In the genomic region with DNA sequence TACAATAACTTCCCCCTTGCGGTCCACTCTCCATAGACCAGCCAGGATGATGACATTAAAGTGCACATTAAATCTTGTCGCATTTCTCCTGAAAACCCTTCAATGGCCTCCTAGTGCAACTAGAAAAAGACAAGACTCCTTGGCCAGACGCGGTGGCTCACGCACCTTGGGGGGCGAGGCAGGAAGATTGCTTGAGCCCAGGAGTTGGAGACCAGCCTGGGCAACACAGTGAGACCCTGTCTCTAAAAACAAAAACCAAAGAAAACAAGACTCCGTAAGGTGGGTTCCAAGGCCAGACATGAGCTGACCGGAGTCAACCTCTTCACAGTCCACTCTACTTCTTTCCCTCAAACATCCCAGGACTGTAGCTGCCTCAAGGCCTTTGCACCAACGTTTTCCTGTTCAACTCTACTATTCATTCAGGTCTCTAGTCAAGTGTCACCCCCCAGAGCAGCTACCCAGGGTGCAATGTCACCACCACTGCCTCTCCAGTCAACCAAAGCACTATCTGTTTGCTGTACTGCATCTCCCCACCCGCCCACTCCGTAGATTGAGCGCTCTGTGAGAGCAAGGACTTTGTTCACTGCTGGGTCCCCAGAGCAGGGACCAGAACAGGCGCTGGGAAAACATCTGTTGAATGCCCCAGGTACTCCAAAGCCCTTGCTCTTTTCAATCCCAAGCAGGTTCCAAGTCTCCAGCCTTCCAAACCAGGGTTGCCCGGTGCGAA, we compare ENCODE assay signal across 8 cellular contexts. TPM values are rescaled to one million over a fixed set of nuclear protein-coding genes. Genes with fewer than 3 reads are reported as not detected.
DNase-seq lines count a peak whose midpoint lies in the region; ATAC-seq and TF ChIP-seq lines count a peak whose summit lies in the region.

No MANE protein-coding gene starts in this region.

- no peak for TF ChIP-seq EP300 in esophagus muscularis mucosa (IDR thresholded peaks at IDR 0.05)

- H3K36me3 ChIP-seq in WERI-Rb-1 (peaks cover 31% of the 10 kb centered on the region), esophagus muscularis mucosa (peaks cover 10 to 24% (median 19%) of the 10 kb centered on the region in 4 donors), parathyroid adenoma (ENCODE audit: control insufficient read depth, insufficient read depth, low read length) (no peaks in the 10 kb centered on the region)

- H3K27ac ChIP-seq in WERI-Rb-1 (peak overlapping the region; percentile 96), esophagus muscularis mucosa (replicated peaks in 1 of 4) (peak overlapping the region; percentile 78 to 90 (median 84)), parathyroid adenoma (peak overlapping the region; percentile 95)

- peaks cover 10% of the 10 kb centered on the region for H3K79me2 ChIP-seq in parathyroid adenoma

- H3K4me1 ChIP-seq in esophagus muscularis mucosa (peaks cover 29 to 37% (median 32%) of the 10 kb centered on the region in 4 donors), parathyroid adenoma (no peaks in the 10 kb centered on the region)

- H3K27me3 ChIP-seq in WERI-Rb-1 (ENCODE audit: insufficient read depth, low read depth, severe bottlenecking) (no peaks in the 10 kb centered on the region), esophagus muscularis mucosa (no peaks in the 10 kb centered on the region), parathyroid adenoma (ENCODE audit: control insufficient read depth, insufficient read depth, low read length) (no peaks in the 10 kb centered on the region)

- peak; percentile 24 for ATAC-seq in HG03159 (IDR thresholded peaks at IDR 0.05; ENCODE audit: unreplicated experiment)

- H3K4me3 ChIP-seq in WERI-Rb-1 (ENCODE audit: low read depth, low read length) (peak overlapping the region; percentile 96), esophagus muscularis mucosa (peak overlapping the region; percentile 61 to 92 (median 77)), parathyroid adenoma (ENCODE audit: low read depth, low read length) (peak overlapping the region; percentile 98)

- 61% methylated on average over 13 of the region's 15 CpGs for WGBS in esophagus muscularis mucosa

- intact Hi-C loops in esophagus muscularis mucosa (cut with DNase I) = loop anchor here (10.0 kb wide), 2 partner anchors 161 to 239 kb away; a partner anchor contains a TSS

- no peak for TF ChIP-seq POLR2A in esophagus muscularis mucosa (IDR thresholded peaks at IDR 0.05; ENCODE audit: low read depth)

- H3K9ac ChIP-seq in parathyroid adenoma = no peak overlapping the region

- DNase-seq in activated CD4-positive, CD25-positive, alpha-beta regulatory T cell treated with anti-CD3 and anti-CD28 coated beads, Interleukin-2, amount 50 U/mL, for 72 hours = peak; percentile 40
- DNase-seq in activated CD4-positive, CD25-positive, alpha-beta regulatory T cell (lab: John Stamatoyannopoulos, UW) = no peak
- DNase-seq in WERI-Rb-1 (no peak), esophagus muscularis mucosa (ENCODE audit: extremely low spot score) (no peak), mesenteric fat pad (ENCODE audit: low spot score) (no peak), NCI-H526 treated with DMSO at 0.1 percent for 48 hours (lab: John Stamatoyannopoulos, UW) (no peak)

- H2AFZ ChIP-seq in parathyroid adenoma = peak overlapping the region; percentile 93

- TF ChIP-seq CTCF in WERI-Rb-1 (IDR thresholded peaks at IDR 0.05; ENCODE audit: low read depth, low read length) (no peak), esophagus muscularis mucosa (IDR thresholded peaks at IDR 0.05) (no peak), parathyroid adenoma (IDR thresholded peaks at IDR 0.05) (no peak)

- H3K9me3 ChIP-seq in WERI-Rb-1 (ENCODE audit: severe bottlenecking) (no peaks in the 10 kb centered on the region), esophagus muscularis mucosa (no peaks in the 10 kb centered on the region), parathyroid adenoma (ENCODE audit: control insufficient read depth, low read length) (no peaks in the 10 kb centered on the region)

- peak overlapping the region; percentile 98 for H3K4me2 ChIP-seq in parathyroid adenoma (ENCODE audit: low read length)

RNA-seq across cellular contexts. Expression of a gene that starts 0.7 kb away (rescaled TPM):
- total RNA-seq in esophagus muscularis mucosa (10 to 100 TPM; 13.3 to 33.8 (median 23.1) TPM), mesenteric fat pad (17.8 TPM)

RNA-seq across cellular contexts. Expression of a gene that starts 1.1 kb away (rescaled TPM):
- total RNA-seq in esophagus muscularis mucosa = 10 to 100 TPM; 57.5 to 81.7 (median 59.0) TPM
- 81.1 TPM for total RNA-seq in mesenteric fat pad

RNA-seq across cellular contexts. Expression of a gene that starts 46.3 kb away (rescaled TPM):
- total RNA-seq in esophagus muscularis mucosa (under 1 TPM; under 0.01 to 0.99 (median 0.54) TPM), mesenteric fat pad (not detected)
